In the genomic region with DNA sequence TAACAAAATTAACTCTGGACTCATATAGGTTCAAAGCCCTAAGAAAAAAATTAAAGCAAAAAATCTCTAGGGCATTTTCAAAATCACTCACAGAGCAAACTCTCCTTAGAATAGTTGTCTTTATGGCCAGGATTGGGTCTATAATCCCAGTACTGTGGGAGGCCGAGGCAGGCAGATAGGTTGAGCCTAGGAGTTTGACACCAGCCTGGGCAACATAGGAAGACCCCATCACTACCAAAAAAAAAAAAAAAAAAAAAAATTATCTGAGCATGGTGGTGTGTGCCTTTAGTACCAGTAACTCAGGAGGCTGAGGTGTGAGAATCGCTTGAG, we compare ENCODE assay signal across 21 cellular contexts.
DNase-seq lines count a peak whose midpoint lies in the region; ATAC-seq, FAIRE-seq and TF ChIP-seq lines count a peak whose summit lies in the region.
"Had no signal": no experiment of that assay in that cellular context is flagged by ENCODE, and none has a peak within 500 bp of the region (broad histone marks: within the 10 kb centered on the region; RNA-seq: fewer than 3 reads in every experiment).

No MANE protein-coding gene starts in this region.

- TF ChIP-seq EP300 in A549 (IDR thresholded peaks at IDR 0.05): no peak; a peak in 1 of 5 replicates
- no peak for TF ChIP-seq EP300 in HepG2 (IDR thresholded peaks at IDR 0.05; ENCODE audit: low read depth in 2 of 2, low read length in 2 of 2)
- no peak for TF ChIP-seq EP300 in HepG2 (CRISPR knock-in tag; IDR thresholded peaks at IDR 0.05; ENCODE audit: borderline replicate concordance)

- DNase-seq in A549 (ENCODE audit: low read depth in 1 of 2, low spot score in 1 of 2) (peak in 1 of 2 experiments; percentile 23), CD14-positive monocyte (ENCODE audit: low spot score) (no peak), HepG2 (ENCODE audit: low spot score) (no peak), neural progenitor cell (ENCODE audit: low spot score) (no peak), AML-193 (lab: John Stamatoyannopoulos, UW) (no peak)
- DNase-seq: activated gamma-delta T cell treated with Interleukin-2 at 50 U/mL for 16 hours; DMS153; head of caudate nucleus; midbrain; NCI-H2081 treated with DMSO at 0.1 percent for 48 hours; NCI-H526 treated with DMSO at 0.1 percent for 48 hours; nucleus accumbens; sigmoid colon; stimulated activated CD4-positive, alpha-beta T cell treated with anti-CD3 and anti-CD28 coated beads, Interleukin-4, amount 100 ng/mL, for 4 hours; testis had no signal

- H3K27me3 ChIP-seq in HepG2 (ENCODE audit: control insufficient read depth in 1 of 2, insufficient read depth in 2 of 2, low read length in 2 of 2) (no peaks in the 10 kb centered on the region), neural progenitor cell (no peaks in the 10 kb centered on the region)
- H3K27me3 ChIP-seq: sigmoid colon, testis had no signal

- H3K9me3 ChIP-seq in A549: peaks cover 18% of the 10 kb centered on the region; the same call in 1 of the 3 replicates
- no peaks in the 10 kb centered on the region for H3K9me3 ChIP-seq in HepG2 (ENCODE audit: low read length)
- H3K9me3 ChIP-seq in neural progenitor cell (ENCODE audit: low read depth): no peaks in the 10 kb centered on the region
- H3K9me3 ChIP-seq: sigmoid colon, testis had no signal

- peak in 1 of 2 experiments; percentile 57; a peak in 2 of 6 replicates for ATAC-seq in A549
- no peak for ATAC-seq in activated T-helper 17 cell treated with anti-CD3 and anti-CD28 coated beads, Interleukin-2, amount 50 U/mL, for 72 hours (replicated peaks)
- no peak for ATAC-seq in HepG2
- no peak for ATAC-seq in HG03025 (IDR thresholded peaks at IDR 0.05; ENCODE audit: low FRiP score, unreplicated experiment)
- ATAC-seq in HG03432 (IDR thresholded peaks at IDR 0.05; ENCODE audit: unreplicated experiment): no peak
- ATAC-seq: Panc1 had no signal

- H2AFZ ChIP-seq in HepG2 (ENCODE audit: low read length): no peak overlapping the region
- no peak overlapping the region for H2AFZ ChIP-seq in neural progenitor cell (replicated peaks)

- intact Hi-C loops in CD14-positive monocyte (cut with micrococcal nuclease) (no loop called here), HepG2 (cut with micrococcal nuclease; ENCODE audit: unreplicated experiment) (loop anchor here (2.0 kb wide), 1 partner anchor 31 kb away; no protein-coding TSS in a partner anchor)

- no peaks in the 10 kb centered on the region for H3F3A ChIP-seq in neural progenitor cell (ENCODE audit: low read depth)

- H3K4me3 Mint-ChIP-seq in CD14-positive monocyte: no peak overlapping the region
- H3K4me3 Mint-ChIP-seq in activated T-helper 17 cell treated with anti-CD3 and anti-CD28 coated beads, Interleukin-2, amount 50 U/mL, for 72 hours: no peak overlapping the region
- no peak overlapping the region for H3K4me3 Mint-ChIP-seq in neural progenitor cell
- H3K4me3 Mint-ChIP-seq: B cell had no signal

- H3K4me3 ChIP-seq in A549: no peak overlapping the region
- H3K4me3 ChIP-seq in HepG2 (replicated peaks in 1 of 3; ENCODE audit: insufficient read depth in 1 of 3, low read depth in 2 of 3, low read length in 3 of 3): no peak overlapping the region
- no peak overlapping the region for H3K4me3 ChIP-seq in neural progenitor cell
- H3K4me3 ChIP-seq: sigmoid colon, testis had no signal

- POLR2A ChIA-PET in A549 (lab: Yijun Ruan, JAX) (interaction anchor here (1.0 kb wide), 1 partner anchor 378 kb away, joined by 4 read pairs; no protein-coding TSS in a partner anchor), HepG2 (lab: Yijun Ruan, JAX) (interaction anchor here (1.0 to 2.0 kb wide), 3 partner anchors 12 to 369 kb away, joined by 3 to 14 read pairs (median 4); no protein-coding TSS in a partner anchor)

- H3K27me3 Mint-ChIP-seq in CD14-positive monocyte (ENCODE audit: low read depth in 3 of 3) (peaks cover 0 to 1% (median 0%) of the 10 kb centered on the region in 3 donors), neural progenitor cell (ENCODE audit: insufficient read depth, low read depth) (no peaks in the 10 kb centered on the region)
- H3K27me3 Mint-ChIP-seq in activated T-helper 17 cell treated with anti-CD3 and anti-CD28 coated beads, Interleukin-2, amount 50 U/mL, for 72 hours: peaks cover 6% of the 10 kb centered on the region

- no peak overlapping the region for H3K9ac ChIP-seq in HepG2 (ENCODE audit: insufficient read depth, low read depth, low read length)
- H3K9ac ChIP-seq in neural progenitor cell: no peak overlapping the region

- H3K4me1 ChIP-seq in A549: peaks cover 26% of the 10 kb centered on the region
- H3K4me1 ChIP-seq in HepG2 (ENCODE audit: insufficient read depth, low read length): peaks cover 40% of the 10 kb centered on the region
- peaks cover 25% of the 10 kb centered on the region for H3K4me1 ChIP-seq in neural progenitor cell
- H3K4me1 ChIP-seq: testis had no signal

- H3K79me2 ChIP-seq in HepG2 (ENCODE audit: insufficient read depth, low read length): no peaks in the 10 kb centered on the region
- H3K79me2 ChIP-seq in neural progenitor cell (ENCODE audit: low read depth): no peaks in the 10 kb centered on the region

- TF ChIP-seq CTCF in A549 (IDR thresholded peaks at IDR 0.05) (no peak), CD14-positive monocyte (IDR thresholded peaks at IDR 0.05) (no peak), HepG2 (CRISPR knock-in tag; IDR thresholded peaks at IDR 0.05) (no peak), neural progenitor cell (IDR thresholded peaks at IDR 0.05) (no peak)

- H3K36me3 Mint-ChIP-seq in CD14-positive monocyte (no peaks in the 10 kb centered on the region), neural progenitor cell (no peaks in the 10 kb centered on the region)
- H3K36me3 Mint-ChIP-seq in activated T-helper 17 cell treated with anti-CD3 and anti-CD28 coated beads, Interleukin-2, amount 50 U/mL, for 72 hours (ENCODE audit: low read depth): no peaks in the 10 kb centered on the region

- BruUV-seq in HepG2 (replicated peaks; lab: Mats Ljungman, UMichigan): no TSS peak

- TF ChIP-seq POLR2A in A549 (IDR thresholded peaks at IDR 0.05; ENCODE audit: low read length): no peak
- TF ChIP-seq POLR2A in HepG2 (IDR thresholded peaks at IDR 0.05; ENCODE audit: insufficient read depth in 1 of 2, low read depth in 2 of 2, low read length in 2 of 2): no peak

- 0 out of 5 replicates have a peak, but pooled peaks of 1 of the 2 experiments have one; percentile 58 for TF ChIP-seq RAD21 in A549 (conservative IDR thresholded peaks at IDR 0.05 in 1 of 2, IDR thresholded peaks at IDR 0.05 in 1 of 2)
- TF ChIP-seq RAD21 in HepG2 (CRISPR knock-in tag; IDR thresholded peaks at IDR 0.05): no peak

- H3K4me1 Mint-ChIP-seq in CD14-positive monocyte: peaks cover 38% of the 10 kb centered on the region
- peaks cover 6% of the 10 kb centered on the region for H3K4me1 Mint-ChIP-seq in activated T-helper 17 cell treated with anti-CD3 and anti-CD28 coated beads, Interleukin-2, amount 50 U/mL, for 72 hours
- peaks cover 3% of the 10 kb centered on the region for H3K4me1 Mint-ChIP-seq in neural progenitor cell

- CTCF ChIA-PET in A549 (lab: Yijun Ruan, JAX) (interaction anchor here (1.2 kb wide), 1 partner anchor 29 kb away, joined by 3 read pairs; no protein-coding TSS in a partner anchor), HepG2 (lab: Yijun Ruan, JAX; ENCODE audit: low intra/inter-chr PET ratio, low total read pairs) (no interaction called here)

- in situ Hi-C loops in HepG2 (cut with HindIII; ENCODE audit: extremely low pct_ligation_motif_present, low pct_unique_long_range_greater_than_20kb): no loop called here

- H3K9me3 Mint-ChIP-seq in CD14-positive monocyte (peaks cover 0 to 2% (median 0%) of the 10 kb centered on the region in 7 donors), neural progenitor cell (peaks cover 7% of the 10 kb centered on the region)
- no peaks in the 10 kb centered on the region for H3K9me3 Mint-ChIP-seq in activated T-helper 17 cell treated with anti-CD3 and anti-CD28 coated beads, Interleukin-2, amount 50 U/mL, for 72 hours

- no peaks in the 10 kb centered on the region for H3K36me3 ChIP-seq in HepG2 (replicated peaks in 1 of 2; ENCODE audit: control insufficient read depth in 1 of 2, insufficient read depth in 2 of 2, low read length in 2 of 2)
- no peaks in the 10 kb centered on the region for H3K36me3 ChIP-seq in neural progenitor cell
- H3K36me3 ChIP-seq: sigmoid colon had no signal

- H3K27ac ChIP-seq in A549 (peak overlapping the region; percentile 92 to 93), HepG2 (ENCODE audit: extremely low read length, insufficient read depth, low read length) (peak overlapping the region; percentile 55), neural progenitor cell (no peak overlapping the region)

- H3K27ac Mint-ChIP-seq in CD14-positive monocyte (peak overlapping the region; percentile 43 to 82 (median 78)), neural progenitor cell (no peak overlapping the region)
- peak overlapping the region; percentile 3 for H3K27ac Mint-ChIP-seq in activated T-helper 17 cell treated with anti-CD3 and anti-CD28 coated beads, Interleukin-2, amount 50 U/mL, for 72 hours
- H3K27ac Mint-ChIP-seq: B cell had no signal

- 66% methylated on average over 2 of the region's 2 CpGs for WGBS in A549 (ENCODE audit: missing lambda C conversion rate)
- 94% methylated on average over 2 of the region's 2 CpGs for WGBS in HepG2 (ENCODE audit: low lambda C conversion rate)

- H4K20me1 ChIP-seq in HepG2 (ENCODE audit: insufficient read depth, low read length) (no peaks in the 10 kb centered on the region), neural progenitor cell (ENCODE audit: low read depth) (no peaks in the 10 kb centered on the region)

- FAIRE-seq in A549 (lab: Jason Lieb, UNC) (no peak), HepG2 (lab: Jason Lieb, UNC) (no peak)
- FAIRE-seq: islet of Langerhans had no signal

- H3K4me2 ChIP-seq in A549 (peak overlapping the region; percentile 41), HepG2 (ENCODE audit: low read depth, low read length) (no peak overlapping the region), neural progenitor cell (no peak overlapping the region)

TF ChIP-seq in A549, 52 proteins besides CTCF, POLR2A, EP300 and RAD21 (continues in another document):
- TF ChIP-seq ZNF302 (CRISPR knock-in tag; IDR thresholded peaks at IDR 0.05) (0 out of 2 replicates have a peak, but pooled peaks have one; percentile 65), POLR2AphosphoS2 (conservative IDR thresholded peaks at IDR 0.05; ENCODE audit: low read length) (no peak), ZFP36 (IDR thresholded peaks at IDR 0.05; ENCODE audit: borderline replicate concordance, partially characterized antibody) (no peak), FOSL2 (IDR thresholded peaks at IDR 0.05) (peak; percentile 3; the same call in 1 of the 2 replicates), FOSL2 (CRISPR knock-in tag; IDR thresholded peaks at IDR 0.05) (no peak), FOXS1 (CRISPR knock-in tag; IDR thresholded peaks at IDR 0.05) (no peak)

TF ChIP-seq in HepG2, 621 proteins besides CTCF, POLR2A, EP300 and RAD21:
- TF ChIP-seq ZNF652 (CRISPR knock-in tag; IDR thresholded peaks at IDR 0.05; ENCODE audit: borderline replicate concordance, low read depth): no peak
- no peak for TF ChIP-seq ZNF382 (CRISPR knock-in tag; IDR thresholded peaks at IDR 0.05; ENCODE audit: borderline replicate concordance)
- TF ChIP-seq NFIC (IDR thresholded peaks at IDR 0.05; ENCODE audit: low read length): 0 out of 2 replicates have a peak, but pooled peaks have one; percentile 5
- no peak for TF ChIP-seq SMYD3 (CRISPR knock-in tag; IDR thresholded peaks at IDR 0.05)
